Comparison of ENCODE assay signal across 9 cellular contexts in the genomic region with DNA sequence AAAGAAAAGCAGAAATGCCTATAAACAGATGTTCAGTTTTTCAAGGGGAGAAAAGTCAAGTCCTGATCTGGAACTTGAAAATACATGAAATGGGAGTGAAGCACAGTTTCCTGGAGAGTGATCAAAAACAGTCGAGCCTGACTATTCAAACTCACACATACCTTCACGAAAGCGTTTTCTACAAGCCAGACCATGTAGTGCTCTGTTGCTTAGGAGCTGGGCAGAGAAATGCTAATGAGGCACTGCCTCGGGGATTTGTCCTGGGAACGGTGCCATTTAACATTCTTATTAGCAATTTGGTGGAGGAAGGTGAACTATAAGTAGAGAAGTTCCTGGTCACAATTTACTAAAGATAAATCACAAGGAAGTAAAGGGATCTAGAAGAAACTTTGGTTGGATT. TPM values are rescaled to one million over a fixed set of nuclear protein-coding genes. Genes with fewer than 3 reads are reported as not detected.
A peak's percentile ranks its signal among the peaks of the same experiment; 100 is the strongest.
DNase-seq lines count a peak whose midpoint lies in the region; ATAC-seq and TF ChIP-seq lines count a peak whose summit lies in the region.
"Had no signal": no experiment of that assay in that cellular context is flagged by ENCODE, and none has a peak within 500 bp of the region (broad histone marks: within the 10 kb centered on the region; RNA-seq: fewer than 3 reads in every experiment).

No MANE protein-coding gene starts in this region.

- 12 to 21% (median 19%) methylated on average over 5 of the region's 5 CpGs for WGBS in heart left ventricle, 4 donors
- WGBS in prostate gland: 27% methylated on average over 5 of the region's 5 CpGs

- H3K4me1 ChIP-seq in adipocyte (ENCODE audit: control insufficient read depth, insufficient read depth, low read length) (peaks cover 11% of the 10 kb centered on the region), heart left ventricle (peaks cover 0 to 49% (median 21%) of the 10 kb centered on the region in 12 donors), prostate gland (replicated peaks) (peaks cover 6% of the 10 kb centered on the region)

- intact Hi-C loops in heart left ventricle (cut with DNase I): loop anchor here in 1 of 10 donors (2.0 kb wide), 1 partner anchor 57 kb away; no protein-coding TSS in a partner anchor
- intact Hi-C loops in prostate gland (cut with DNase I): no loop called here

- peak overlapping the region in 4 of 12 donors; percentile 1 to 30 (median 4) for H3K27ac ChIP-seq in heart left ventricle
- H3K27ac ChIP-seq in prostate gland: peak overlapping the region in 1 of 2 donors; percentile 22

- H3K27me3 ChIP-seq in adipocyte (replicated peaks; ENCODE audit: control insufficient read depth, insufficient read depth, low read length) (no peaks in the 10 kb centered on the region), heart left ventricle (no peaks in the 10 kb centered on the region), prostate gland (replicated peaks; ENCODE audit: insufficient read depth) (no peaks in the 10 kb centered on the region)

- peak; percentile 30 for DNase-seq in GM03348 (ENCODE audit: low spot score)
- DNase-seq in adipocyte (ENCODE audit: low read depth): peak; percentile 66
- DNase-seq in heart left ventricle: no peak
- peak; percentile 63 for DNase-seq in prostate gland (ENCODE audit: low spot score)
- DNase-seq in GM10266 (ENCODE audit: extremely low spot score): no peak
- DNase-seq in NCI-H2227 (lab: John Stamatoyannopoulos, UW; ENCODE audit: unreplicated experiment): no peak
- DNase-seq: hippocampal formation had no signal

- H3K36me3 ChIP-seq in adipocyte (ENCODE audit: control insufficient read depth, insufficient read depth, low read length, severe bottlenecking): peaks cover 5% of the 10 kb centered on the region
- H3K36me3 ChIP-seq in heart left ventricle: peaks cover 0 to 21% (median 6%) of the 10 kb centered on the region in 9 donors
- H3K36me3 ChIP-seq in prostate gland: no peaks in the 10 kb centered on the region

- ATAC-seq in heart left ventricle: peak; percentile 60 to 67 (median 66)
- no peak for ATAC-seq in HG03175 (IDR thresholded peaks at IDR 0.05; ENCODE audit: unreplicated experiment)
- ATAC-seq in HG03432 (IDR thresholded peaks at IDR 0.05; ENCODE audit: unreplicated experiment): no peak

- H3K9me3 ChIP-seq in adipocyte (ENCODE audit: control insufficient read depth, low read length) (no peaks in the 10 kb centered on the region), heart left ventricle (no peaks in the 10 kb centered on the region), prostate gland (no peaks in the 10 kb centered on the region)

- TF ChIP-seq POLR2A in heart left ventricle (IDR thresholded peaks at IDR 0.05): no peak
- TF ChIP-seq POLR2A in prostate gland (IDR thresholded peaks at IDR 0.05): no peak

- no peak for TF ChIP-seq CTCF in heart left ventricle (IDR thresholded peaks at IDR 0.05)
- no peak for TF ChIP-seq CTCF in prostate gland (IDR thresholded peaks at IDR 0.05)
- no peak for TF ChIP-seq CTCF in GM10266 (IDR thresholded peaks at IDR 0.05; ENCODE audit: control insufficient read depth, insufficient read depth, low read depth, missing control alignments)

- H3K4me3 ChIP-seq in adipocyte (ENCODE audit: low read length) (peak overlapping the region; percentile 47), heart left ventricle (no peak overlapping the region), prostate gland (no peak overlapping the region)

- peak overlapping the region; percentile 4 for H3K9ac ChIP-seq in adipocyte (ENCODE audit: low read length)

RNA-seq across cellular contexts. Expression of gene NHSL1, which starts 5.9 kb away (rescaled TPM):
- 100 to 1,000 TPM in 1 of 9 donors, 10 to 100 TPM in 8; 35.6 to 103 (median 51.7) TPM for total RNA-seq in heart left ventricle
- polyA plus RNA-seq in heart left ventricle: 10 to 100 TPM; 13.9 to 17.3 TPM
- total RNA-seq in prostate gland: 10 to 100 TPM in 1 of 2 donors, 1 to 10 TPM in 1; 2.1 to 10.7 TPM

Comparison
In these comparisons a context has a peak if more than half of its experiments do, and no peak if none do; other contexts are left out.
1. DNase-seq: peak in GM03348 (single experiment), adipocyte (single experiment) and prostate gland (single experiment); none in heart left ventricle (0 of 5), GM10266 (single experiment) and NCI-H2227 (single experiment).
2. ATAC-seq: peak in heart left ventricle (4 of 4); none in HG03175 (single experiment) and HG03432 (single experiment).